In the genomic region with DNA sequence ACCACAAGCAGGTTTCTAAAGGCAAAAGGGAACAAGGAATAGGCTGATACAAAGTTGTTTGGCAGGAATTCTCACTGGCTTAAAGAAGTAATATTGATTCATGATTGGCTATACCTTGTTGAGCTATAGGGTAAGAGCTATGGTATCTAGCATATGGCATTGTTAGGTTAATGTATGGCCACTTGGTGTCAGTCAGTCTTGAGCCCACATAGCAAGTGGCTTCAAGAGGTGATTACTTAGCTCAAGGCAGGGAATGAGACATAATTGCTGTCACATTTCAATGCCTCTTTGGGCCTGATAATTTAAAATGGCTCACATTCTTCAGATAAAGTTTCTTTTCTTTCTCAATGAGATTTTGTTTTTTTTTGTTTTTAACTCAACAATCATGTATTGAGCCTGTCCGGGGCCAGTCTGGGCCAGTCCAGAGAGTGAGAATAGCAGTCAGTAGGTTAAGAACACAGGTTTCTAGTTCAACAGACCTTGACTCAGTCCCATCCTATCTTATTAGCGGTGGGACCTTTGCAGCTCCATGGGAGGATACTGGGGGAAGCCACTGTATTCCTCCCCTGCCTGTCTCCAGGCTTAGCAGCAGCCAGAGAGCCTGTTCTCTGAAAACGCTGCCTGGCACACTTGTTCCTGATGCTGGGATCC, we compare ENCODE assay signal across 9 cellular contexts. TPM values are rescaled to one million over a fixed set of nuclear protein-coding genes. Genes with fewer than 3 reads are reported as not detected.
DNase-seq lines count a peak whose midpoint lies in the region; ATAC-seq and TF ChIP-seq lines count a peak whose summit lies in the region.
"Had no signal": no experiment of that assay in that cellular context is flagged by ENCODE, and none has a peak within 500 bp of the region (broad histone marks: within the 10 kb centered on the region; RNA-seq: fewer than 3 reads in every experiment).

No MANE protein-coding gene starts in this region.

- peak overlapping the region; percentile 87 for H2AFZ ChIP-seq in GM23338
- peak overlapping the region; percentile 66 for H2AFZ ChIP-seq in Karpas-422 (ENCODE audit: low read length)

- no peaks in the 10 kb centered on the region for H3K4me1 ChIP-seq in GM23338 (ENCODE audit: insufficient read depth)
- H3K4me1 ChIP-seq in Karpas-422 (ENCODE audit: low read length), result peaks cover 74% of the 10 kb centered on the region
- no peaks in the 10 kb centered on the region for H3K4me1 ChIP-seq in muscle layer of duodenum (ENCODE audit: control insufficient read depth in 1 of 2, insufficient read depth in 2 of 2, low read length in 2 of 2)
- peaks cover 6% of the 10 kb centered on the region; the same call in 1 of the 2 replicates for H3K4me1 ChIP-seq in Caco-2

- H3K27ac Mint-ChIP-seq in GM23338 (no peak overlapping the region), Calu3 (ENCODE audit: unreplicated experiment) (no peak overlapping the region), Caco-2 (ENCODE audit: unreplicated experiment) (no peak overlapping the region)
- H3K27ac Mint-ChIP-seq: activated naive CD4-positive, alpha-beta T cell treated with anti-CD3 and anti-CD28 coated beads, Interleukin-2, amount 50 U/mL, for 72 hours had no signal

- H3K36me3 Mint-ChIP-seq in GM23338 (ENCODE audit: low read depth), result no peaks in the 10 kb centered on the region
- no peaks in the 10 kb centered on the region for H3K36me3 Mint-ChIP-seq in Calu3 (ENCODE audit: insufficient read depth, unreplicated experiment)
- no peaks in the 10 kb centered on the region for H3K36me3 Mint-ChIP-seq in Caco-2 (ENCODE audit: insufficient read depth, unreplicated experiment)
- H3K36me3 Mint-ChIP-seq: activated naive CD4-positive, alpha-beta T cell treated with anti-CD3 and anti-CD28 coated beads, Interleukin-2, amount 50 U/mL, for 72 hours had no signal

- peaks cover 10% of the 10 kb centered on the region; the same call in 1 of the 2 replicates for H3K9me2 ChIP-seq in GM23338 (ENCODE audit: insufficient read depth)
- no peaks in the 10 kb centered on the region for H3K9me2 ChIP-seq in Karpas-422 (replicated peaks; ENCODE audit: insufficient read depth, low read length)

- no peak overlapping the region for H3K4me3 Mint-ChIP-seq in GM23338
- no peak overlapping the region for H3K4me3 Mint-ChIP-seq in Calu3 (ENCODE audit: low read depth, unreplicated experiment)
- no peak overlapping the region for H3K4me3 Mint-ChIP-seq in Caco-2 (ENCODE audit: unreplicated experiment)

- CTCF ChIA-PET in Calu3 (lab: Charles Lee) (interaction anchor here (1.9 kb wide), 1 partner anchor 8 kb away, joined by 7 read pairs; no protein-coding TSS in a partner anchor), Caco-2 (lab: Charles Lee) (interaction anchor here (4.4 kb wide), 1 partner anchor 245 kb away, joined by 40 read pairs; no protein-coding TSS in a partner anchor)

- H4K20me1 ChIP-seq in GM23338 (replicated peaks; ENCODE audit: insufficient read depth), result no peaks in the 10 kb centered on the region
- no peaks in the 10 kb centered on the region for H4K20me1 ChIP-seq in Karpas-422 (ENCODE audit: insufficient read depth, low read depth, low read length)

- H3K27me3 Mint-ChIP-seq in GM23338 (ENCODE audit: insufficient read depth, low read depth, poor library complexity) (peaks cover 2% of the 10 kb centered on the region), Calu3 (ENCODE audit: unreplicated experiment) (no peaks in the 10 kb centered on the region), Caco-2 (ENCODE audit: insufficient read depth, unreplicated experiment) (peaks cover 3% of the 10 kb centered on the region)

- ATAC-seq in GM18868 (IDR thresholded peaks at IDR 0.05; ENCODE audit: unreplicated experiment) (peak; percentile 49), GM23338 (no peak)
- ATAC-seq: activated naive CD4-positive, alpha-beta T cell treated with anti-CD3 and anti-CD28 coated beads, Interleukin-2, amount 50 U/mL, for 72 hours had no signal

- H3K9ac ChIP-seq in Karpas-422 (ENCODE audit: low read length), result peak overlapping the region; percentile 60

- H3K4me1 Mint-ChIP-seq in GM23338 (no peaks in the 10 kb centered on the region; the same call in 2 of the 3 replicates), Calu3 (ENCODE audit: low read depth, unreplicated experiment) (peaks cover 23% of the 10 kb centered on the region), Caco-2 (ENCODE audit: low read depth, unreplicated experiment) (no peaks in the 10 kb centered on the region)

- intact Hi-C loops in Calu3 (cut with micrococcal nuclease; ENCODE audit: unreplicated experiment) (loop anchor here (2.0 kb wide), 1 partner anchor 166 kb away; the partner anchor contains the start of gene LPAR6), Caco-2 (cut with micrococcal nuclease; ENCODE audit: unreplicated experiment) (no loop called here)

- H3K79me2 ChIP-seq in GM23338 (replicated peaks; ENCODE audit: insufficient read depth) (no peaks in the 10 kb centered on the region), Karpas-422 (ENCODE audit: low read length) (no peaks in the 10 kb centered on the region)

- no TSS peak for BruUV-seq in Calu3 (replicated peaks; lab: Mats Ljungman, UMichigan)
- no TSS peak for BruUV-seq in Caco-2 (replicated peaks; lab: Mats Ljungman, UMichigan)

- TF ChIP-seq CTCF in GM23338 (conservative IDR thresholded peaks at IDR 0.05; ENCODE audit: low read depth in 2 of 2) (no peak), Calu3 (IDR thresholded peaks at IDR 0.05; ENCODE audit: unreplicated experiment) (no peak), Caco-2 (IDR thresholded peaks at IDR 0.05; ENCODE audit: insufficient read depth in 1 of 2, low read depth in 1 of 2, low read length in 1 of 2, severe bottlenecking in 1 of 2, unreplicated experiment in 1 of 2) (no peak)

- H3K27me3 ChIP-seq in GM23338 (ENCODE audit: insufficient read depth), result no peaks in the 10 kb centered on the region
- H3K27me3 ChIP-seq in Karpas-422 (ENCODE audit: low read length), result no peaks in the 10 kb centered on the region
- no peaks in the 10 kb centered on the region for H3K27me3 ChIP-seq in muscle layer of duodenum (ENCODE audit: low read depth, low read length)
- no peaks in the 10 kb centered on the region for H3K27me3 ChIP-seq in Caco-2 (replicated peaks; ENCODE audit: control insufficient read depth, insufficient read depth, low read length)

- H3K4me3 ChIP-seq in GM23338, result no peak overlapping the region
- H3K4me3 ChIP-seq in Karpas-422 (ENCODE audit: low read length), result peak overlapping the region; percentile 32; the same call in 1 of the 2 replicates
- H3K4me3 ChIP-seq in muscle layer of duodenum (ENCODE audit: low read depth in 1 of 2, low read length in 2 of 2), result no peak overlapping the region
- no peak overlapping the region for H3K4me3 ChIP-seq in Caco-2 (ENCODE audit: low read depth, low read length)

- no peaks in the 10 kb centered on the region for H3K9me3 ChIP-seq in Karpas-422 (ENCODE audit: low read length)
- no peaks in the 10 kb centered on the region for H3K9me3 ChIP-seq in muscle layer of duodenum (ENCODE audit: control insufficient read depth in 1 of 2, low read length in 2 of 2)
- no peaks in the 10 kb centered on the region for H3K9me3 ChIP-seq in Caco-2

- no peaks in the 10 kb centered on the region for H3K36me3 ChIP-seq in GM23338 (ENCODE audit: insufficient read depth)
- no peaks in the 10 kb centered on the region for H3K36me3 ChIP-seq in Karpas-422 (ENCODE audit: insufficient read depth, low read length)
- H3K36me3 ChIP-seq in muscle layer of duodenum (ENCODE audit: control insufficient read depth in 1 of 2, insufficient read depth in 2 of 2, low read length in 2 of 2), result no peaks in the 10 kb centered on the region
- H3K36me3 ChIP-seq in Caco-2 (ENCODE audit: control insufficient read depth, insufficient read depth, low read length), result no peaks in the 10 kb centered on the region

- H3K27ac ChIP-seq in GM23338 (ENCODE audit: low read depth), result no peak overlapping the region
- peak overlapping the region; percentile 91 for H3K27ac ChIP-seq in Karpas-422 (ENCODE audit: low read length)
- peak overlapping the region; percentile 32 for H3K27ac ChIP-seq in muscle layer of duodenum (ENCODE audit: low read length)

- POLR2A ChIA-PET in Caco-2 (lab: Charles Lee), result no interaction called here

- no peaks in the 10 kb centered on the region for H3F3A ChIP-seq in GM23338 (replicated peaks; ENCODE audit: low read depth)

- no peak overlapping the region for H3K4me2 ChIP-seq in GM23338
- peak overlapping the region; percentile 69 for H3K4me2 ChIP-seq in Karpas-422 (ENCODE audit: low read depth, low read length, poor library complexity, severe bottlenecking)

- DNase-seq in GM23338 (ENCODE audit: low spot score) (no peak), Karpas-422 (peak; percentile 70), putamen (ENCODE audit: low spot score) (no peak), kidney glomerular epithelial cell (lab: John Stamatoyannopoulos, UW) (no peak), Calu3 (no peak), Caco-2 (no peak)

- H3K9me3 Mint-ChIP-seq in GM23338 (no peaks in the 10 kb centered on the region), Calu3 (ENCODE audit: low read depth, unreplicated experiment) (peaks cover 2% of the 10 kb centered on the region), Caco-2 (ENCODE audit: unreplicated experiment) (no peaks in the 10 kb centered on the region)
- H3K9me3 Mint-ChIP-seq: activated naive CD4-positive, alpha-beta T cell treated with anti-CD3 and anti-CD28 coated beads, Interleukin-2, amount 50 U/mL, for 72 hours had no signal

TF ChIP-seq in GM23338, 12 proteins besides CTCF, POLR2A, EP300 and RAD21 (continues in another document):
- TF ChIP-seq EZH2phosphoT487 (IDR thresholded peaks at IDR 0.05; ENCODE audit: unreplicated experiment), result no peak
- TF ChIP-seq POLR2AphosphoS5 (IDR thresholded peaks at IDR 0.05; ENCODE audit: low read depth), result no peak
- TF ChIP-seq STAT1 (IDR thresholded peaks at IDR 0.05; ENCODE audit: unreplicated experiment), result no peak
- TF ChIP-seq ETS1 (IDR thresholded peaks at IDR 0.05), result no peak
- no peak for TF ChIP-seq NANOG (IDR thresholded peaks at IDR 0.05; ENCODE audit: borderline replicate concordance)

RNA-seq across cellular contexts. Expression of gene RCBTB2, which starts 45.8 kb away (rescaled TPM):
- 15.3 and 20.8 TPM in 2 replicates for total RNA-seq in GM23338 (2014; rRNA removed; shearing (Covaris generic))
- 8.1 TPM in 2 replicates for polyA plus RNA-seq in GM23338 (2016; fragmentation: Nextera tagmentation; extraction: Ambion mirVana)
- total RNA-seq in Karpas-422 (2014; rRNA removed; shearing (Covaris generic); ENCODE audit: low replicate concordance), result 20.2 and 25.6 TPM in 2 replicates
- total RNA-seq in Calu3 (2022) (3.0 and 3.7 TPM in 2 replicates), Caco-2 (2022) (0.74 and 1.1 TPM in 2 replicates)
